Comparison of ENCODE assay signal across 3 cellular contexts in genomic region chr16:22926105-22926751, GRCh38.
TF ChIP-seq lines count a peak whose summit lies in the region.

No MANE protein-coding gene starts in this region.

TF ChIP-seq in SK-N-SH, 30 proteins besides CTCF, POLR2A, EP300 and RAD21 (continued from another document):
- no peak for TF ChIP-seq FOSL2 (IDR thresholded peaks at IDR 0.05; ENCODE audit: borderline replicate concordance, low read depth)
- TF ChIP-seq ELF1 (IDR thresholded peaks at IDR 0.05): no peak
- TF ChIP-seq TEAD4 (IDR thresholded peaks at IDR 0.05; ENCODE audit: borderline replicate concordance, insufficient read depth): no peak
- TF ChIP-seq YY1 (IDR thresholded peaks at IDR 0.05; ENCODE audit: low read depth): no peak

TF ChIP-seq in SK-N-SH treated with all-trans-retinoic acid at 6 μM for 48 hours, 23 proteins besides CTCF, POLR2A, EP300 and RAD21:
- TF ChIP-seq POU6F1 (CRISPR knock-in tag; IDR thresholded peaks at IDR 0.05; ENCODE audit: borderline replicate concordance, low read depth): no peak
- TF ChIP-seq ZNF70 (CRISPR knock-in tag; IDR thresholded peaks at IDR 0.05): no peak
- no peak for TF ChIP-seq ZNF8 (CRISPR knock-in tag; IDR thresholded peaks at IDR 0.05)
- no peak for TF ChIP-seq SNAI2 (CRISPR knock-in tag; IDR thresholded peaks at IDR 0.05)
- no peak for TF ChIP-seq CSRNP3 (CRISPR knock-in tag; IDR thresholded peaks at IDR 0.05)
- TF ChIP-seq ZFP30 (CRISPR knock-in tag; IDR thresholded peaks at IDR 0.05): no peak
- no peak for TF ChIP-seq PATZ1 (CRISPR knock-in tag; IDR thresholded peaks at IDR 0.05; ENCODE audit: borderline replicate concordance)
- no peak for TF ChIP-seq OSR1 (CRISPR knock-in tag; IDR thresholded peaks at IDR 0.05)
- TF ChIP-seq ZNF565 (CRISPR knock-in tag; conservative IDR thresholded peaks at IDR 0.05; ENCODE audit: low read depth): no peak
- TF ChIP-seq RARB (CRISPR knock-in tag; IDR thresholded peaks at IDR 0.05): no peak
- TF ChIP-seq ESRRG (CRISPR knock-in tag; IDR thresholded peaks at IDR 0.05): no peak
- TF ChIP-seq TSHZ2 (CRISPR knock-in tag; IDR thresholded peaks at IDR 0.05): no peak
- TF ChIP-seq TCF4 (CRISPR knock-in tag; IDR thresholded peaks at IDR 0.05; ENCODE audit: borderline replicate concordance): no peak
- TF ChIP-seq PPARA (CRISPR knock-in tag; IDR thresholded peaks at IDR 0.05; ENCODE audit: borderline replicate concordance): no peak
- no peak for TF ChIP-seq CREB5 (CRISPR knock-in tag; IDR thresholded peaks at IDR 0.05; ENCODE audit: low read depth)
- TF ChIP-seq TOX (CRISPR knock-in tag; IDR thresholded peaks at IDR 0.05; ENCODE audit: borderline replicate concordance): no peak
- TF ChIP-seq GLIS3 (CRISPR knock-in tag; IDR thresholded peaks at IDR 0.05): no peak
- no peak for TF ChIP-seq ARNTL (CRISPR knock-in tag; IDR thresholded peaks at IDR 0.05; ENCODE audit: borderline replicate concordance, low read depth)
- TF ChIP-seq BACH2 (CRISPR knock-in tag; IDR thresholded peaks at IDR 0.05; ENCODE audit: borderline replicate concordance): no peak
- TF ChIP-seq ISL1 (CRISPR knock-in tag; IDR thresholded peaks at IDR 0.05): no peak

TF ChIP-seq in HepG2, 621 proteins besides CTCF, POLR2A, EP300 and RAD21:
- TF ChIP-seq MNT (IDR thresholded peaks at IDR 0.05) (peak; percentile 59), ZNF761 (CRISPR knock-in tag; conservative IDR thresholded peaks at IDR 0.05) (no peak)
TF ChIP-seq in HepG2: peak in this region for 1.
